ENCODE assay signal across 20 cellular contexts in genomic region chr3:194739498-194740284, GRCh38. TPM values are rescaled to one million over a fixed set of nuclear protein-coding genes. Genes with fewer than 3 reads are reported as not detected.
DNase-seq lines count a peak whose midpoint lies in the region; ATAC-seq, FAIRE-seq and TF ChIP-seq lines count a peak whose summit lies in the region.
"Had no signal": no experiment of that assay in that cellular context is flagged by ENCODE, and none has a peak within 500 bp of the region (broad histone marks: within the 10 kb centered on the region; RNA-seq: fewer than 3 reads in every experiment).

No MANE protein-coding gene starts in this region.

- CTCF ChIA-PET in PC-3 (lab: Charles Lee) = interaction anchor here (0.7 kb wide), 1 partner anchor 132 kb away, joined by 3 read pairs; no protein-coding TSS in a partner anchor
- CTCF ChIA-PET in endothelial cell of umbilical vein (lab: Charles Lee) = interaction anchor here (0.6 kb wide), 1 partner anchor 191 kb away, joined by 3 read pairs; no protein-coding TSS in a partner anchor

- peak overlapping the region; percentile 52 for H3K4me2 ChIP-seq in PC-3 (ENCODE audit: low read length)
- peak overlapping the region; percentile 39 for H3K4me2 ChIP-seq in endothelial cell of umbilical vein (ENCODE audit: insufficient read depth, low read length)

- H3K9me3 ChIP-seq in PC-3 (ENCODE audit: low read length) (no peaks in the 10 kb centered on the region), endothelial cell of umbilical vein (replicated peaks; ENCODE audit: control insufficient read depth, insufficient read depth, low read length) (no peaks in the 10 kb centered on the region), SJCRH30 (replicated peaks) (no peaks in the 10 kb centered on the region)
- H3K9me3 ChIP-seq: right lobe of liver, thoracic aorta had no signal

- H3K36me3 ChIP-seq in PC-3 (ENCODE audit: low read depth, low read length) = no peaks in the 10 kb centered on the region
- H3K36me3 ChIP-seq in endothelial cell of umbilical vein (ENCODE audit: control insufficient read depth in 2 of 2, extremely low read depth in 1 of 2, insufficient read depth in 2 of 2, low read length in 2 of 2) = no peaks in the 10 kb centered on the region
- no peaks in the 10 kb centered on the region for H3K36me3 ChIP-seq in SJCRH30
- H3K36me3 ChIP-seq: HAP-1, right lobe of liver, thoracic aorta had no signal

- H3K4me3 ChIP-seq in PC-3 (ENCODE audit: low read length) (no peak overlapping the region), endothelial cell of umbilical vein (replicated peaks in 1 of 3; ENCODE audit: insufficient read depth in 1 of 3, low read depth in 1 of 3, low read length in 3 of 3) (no peak overlapping the region), SJCRH30 (no peak overlapping the region)
- H3K4me3 ChIP-seq: HAP-1, right lobe of liver, thoracic aorta had no signal

- H3K27me3 Mint-ChIP-seq in neural crest cell (ENCODE audit: low read depth) = peaks cover 43% of the 10 kb centered on the region

- H3K9ac ChIP-seq in PC-3 (ENCODE audit: low read length) (no peak overlapping the region), endothelial cell of umbilical vein (replicated peaks; ENCODE audit: extremely low read depth, insufficient read depth, low read length) (no peak overlapping the region)

- intact Hi-C loops in PC-3 (cut with micrococcal nuclease) (loop anchor here (2.0 kb wide), 2 partner anchors 29 to 133 kb away; no protein-coding TSS in a partner anchor), endothelial cell of umbilical vein (cut with micrococcal nuclease) (loop anchor here (1.0 to 2.0 kb wide), 6 partner anchors 50 to 521 kb away; no protein-coding TSS in a partner anchor)

- peak; percentile 60 for ATAC-seq in PC-3
- ATAC-seq in GM19023 (IDR thresholded peaks at IDR 0.05; ENCODE audit: unreplicated experiment) = no peak
- no peak for ATAC-seq in GM18867 (IDR thresholded peaks at IDR 0.05; ENCODE audit: unreplicated experiment)
- ATAC-seq: stimulated activated effector memory CD8-positive, alpha-beta T cell treated with anti-CD3 and anti-CD28 coated beads, Interleukin-12 subunit alpha, Interleukin-12 subunit beta, amount 100 ng/mL, for 72 hours had no signal

- no peaks in the 10 kb centered on the region for H3K9me1 ChIP-seq in endothelial cell of umbilical vein (replicated peaks; ENCODE audit: control insufficient read depth, extremely low read depth, insufficient read depth, low read length)

- H3K9me2 ChIP-seq in PC-3 (replicated peaks; ENCODE audit: low read length) = no peaks in the 10 kb centered on the region

- TF ChIP-seq POLR2A in endothelial cell of umbilical vein (IDR thresholded peaks at IDR 0.05; ENCODE audit: low read depth, low read length) = no peak

- dilution Hi-C loops in endothelial cell of umbilical vein (cut with MboI; ENCODE audit: extremely low pct_ligation_motif_present, low sequenced_read_pairs) = no loop called here

- no peak overlapping the region for H2AFZ ChIP-seq in PC-3 (ENCODE audit: low read length)
- H2AFZ ChIP-seq in endothelial cell of umbilical vein (ENCODE audit: low read depth, low read length) = no peak overlapping the region

- H3K9me3 Mint-ChIP-seq in neural crest cell = peaks cover 2% of the 10 kb centered on the region
- H3K9me3 Mint-ChIP-seq: activated CD4-positive, alpha-beta T cell treated with anti-CD3 and anti-CD28 coated beads, Interleukin-2, amount 10 ng/mL, durations not matched to agents 24 days and 14 days had no signal

- peaks cover 10% of the 10 kb centered on the region for H3K4me1 Mint-ChIP-seq in neural crest cell
- H3K4me1 Mint-ChIP-seq: activated CD4-positive, alpha-beta T cell treated with anti-CD3 and anti-CD28 coated beads, Interleukin-2, amount 10 ng/mL, durations not matched to agents 24 days and 14 days had no signal

- TF ChIP-seq CTCF in PC-3 (conservative IDR thresholded peaks at IDR 0.05; ENCODE audit: low read depth, low read length) (no peak; the same call in 1 of the 2 replicates), endothelial cell of umbilical vein (IDR thresholded peaks at IDR 0.05; ENCODE audit: extremely low read depth in 1 of 2, insufficient read depth in 1 of 2, low read depth in 1 of 2, low read length in 2 of 2) (peak in 1 of 2 donors; percentile 4), neural crest cell (conservative IDR thresholded peaks at IDR 0.05) (no peak)

- H3K27ac Mint-ChIP-seq in neural crest cell (ENCODE audit: unreplicated experiment) = peak overlapping the region; percentile 14
- H3K27ac Mint-ChIP-seq: activated CD4-positive, alpha-beta T cell treated with anti-CD3 and anti-CD28 coated beads, Interleukin-2, amount 10 ng/mL, durations not matched to agents 24 days and 14 days; stimulated activated effector memory CD8-positive, alpha-beta T cell treated with anti-CD3 and anti-CD28 coated beads, Interleukin-12 subunit alpha, Interleukin-12 subunit beta, amount 100 ng/mL, for 72 hours had no signal

- no peaks in the 10 kb centered on the region for H3K36me3 Mint-ChIP-seq in neural crest cell (ENCODE audit: low read depth)
- H3K36me3 Mint-ChIP-seq: stimulated activated effector memory CD8-positive, alpha-beta T cell treated with anti-CD3 and anti-CD28 coated beads, Interleukin-12 subunit alpha, Interleukin-12 subunit beta, amount 100 ng/mL, for 72 hours had no signal

- H3K79me2 ChIP-seq in PC-3 (ENCODE audit: low read length) (no peaks in the 10 kb centered on the region), endothelial cell of umbilical vein (ENCODE audit: control insufficient read depth, insufficient read depth, low read length) (no peaks in the 10 kb centered on the region)

- peak; percentile 95 for FAIRE-seq in endothelial cell of umbilical vein (lab: Jason Lieb, UNC)
- FAIRE-seq: G401.6 had no signal

- H3K4me3 Mint-ChIP-seq in neural crest cell = no peak overlapping the region
- H3K4me3 Mint-ChIP-seq: activated CD4-positive, alpha-beta T cell treated with anti-CD3 and anti-CD28 coated beads, Interleukin-2, amount 10 ng/mL, durations not matched to agents 24 days and 14 days; stimulated activated effector memory CD8-positive, alpha-beta T cell treated with anti-CD3 and anti-CD28 coated beads, Interleukin-12 subunit alpha, Interleukin-12 subunit beta, amount 100 ng/mL, for 72 hours had no signal

- H3K4me1 ChIP-seq in PC-3 (ENCODE audit: insufficient read depth, low read length) = peaks cover 46% of the 10 kb centered on the region
- H3K4me1 ChIP-seq in endothelial cell of umbilical vein (ENCODE audit: control insufficient read depth, extremely low read depth, insufficient read depth, low read length) = peaks cover 44% of the 10 kb centered on the region
- H3K4me1 ChIP-seq in SJCRH30 = no peaks in the 10 kb centered on the region
- H3K4me1 ChIP-seq: HAP-1, right lobe of liver had no signal

- no peaks in the 10 kb centered on the region for H4K20me1 ChIP-seq in PC-3 (ENCODE audit: low read length)
- H4K20me1 ChIP-seq in endothelial cell of umbilical vein (replicated peaks; ENCODE audit: control insufficient read depth, extremely low read depth, insufficient read depth, low read length) = no peaks in the 10 kb centered on the region

- BruUV-seq in PC-3 (replicated peaks; lab: Mats Ljungman, UMichigan) = no TSS peak
- no TSS peak for BruUV-seq in endothelial cell of umbilical vein (replicated peaks; lab: Mats Ljungman, UMichigan)

- H3K27ac ChIP-seq in PC-3 (ENCODE audit: low read length) = peak overlapping the region; percentile 82
- H3K27ac ChIP-seq in endothelial cell of umbilical vein (ENCODE audit: insufficient read depth, low read depth, low read length) = peak overlapping the region; percentile 76
- no peak overlapping the region for H3K27ac ChIP-seq in SJCRH30
- H3K27ac ChIP-seq: right lobe of liver, thoracic aorta had no signal

- no peaks in the 10 kb centered on the region for H3F3A ChIP-seq in PC-3 (ENCODE audit: low read length, unreplicated experiment)

- POLR2A ChIA-PET in PC-3 (lab: Charles Lee; ENCODE audit: unreplicated experiment) (interaction anchor here (0.9 kb wide), 1 partner anchor 17 kb away, joined by 3 read pairs; no protein-coding TSS in a partner anchor), endothelial cell of umbilical vein (lab: Charles Lee) (interaction anchor here (0.6 to 3.1 kb wide), 4 partner anchors 49 to 411 kb away, joined by 3 to 12 read pairs (median 3); no protein-coding TSS in a partner anchor)

- DNase-seq in EH (ENCODE audit: low read depth) (peak; percentile 13), PC-3 (peak; percentile 76), endothelial cell of umbilical vein (ENCODE audit: low read depth, low spot score) (peak; percentile 77), neural crest cell (ENCODE audit: low read depth, low spot score) (no peak), SJCRH30 (no peak)
- DNase-seq: activated CD4-positive, alpha-beta T cell treated with anti-CD3 and anti-CD28 coated beads, Interleukin-2, amount 10 ng/mL, durations not matched to agents 24 days and 14 days; activated effector memory CD4-positive, alpha-beta T cell treated with anti-CD3 and anti-CD28 coated beads, Interleukin-2, amount 50 U/mL, for 16 hours; caudate nucleus; COR-L47; NCI-H2029; NK-92 treated with Interleukin-12 subunit alpha and Interleukin-12 subunit beta, amount 100 ng/mL, for 24 hours; right lobe of liver; stimulated activated CD4-positive, alpha-beta T cell treated with anti-CD3 and anti-CD28 coated beads, Interleukin-15, amount 100 ng/mL, for 24 hours; SW 1271 had no signal

- no peaks in the 10 kb centered on the region for H3K27me3 ChIP-seq in PC-3 (ENCODE audit: low read length)
- H3K27me3 ChIP-seq in endothelial cell of umbilical vein (ENCODE audit: control insufficient read depth in 2 of 2, insufficient read depth in 2 of 2, low read length in 2 of 2) = no peaks in the 10 kb centered on the region
- no peaks in the 10 kb centered on the region for H3K27me3 ChIP-seq in SJCRH30
- H3K27me3 ChIP-seq: right lobe of liver had no signal

TF ChIP-seq in endothelial cell of umbilical vein, 7 proteins besides CTCF, POLR2A, EP300 and RAD21 (continues in another document):
- peak; percentile 72 for TF ChIP-seq JUN (IDR thresholded peaks at IDR 0.05; ENCODE audit: borderline replicate concordance, insufficient read depth, insufficient read length, low read depth)
- TF ChIP-seq EZH2 (IDR thresholded peaks at IDR 0.05; ENCODE audit: borderline replicate concordance, low read depth, low read length, severe bottlenecking) = no peak
- no peak for TF ChIP-seq MYC (IDR thresholded peaks at IDR 0.05; ENCODE audit: low read depth, low read length)
- TF ChIP-seq GATA2 (IDR thresholded peaks at IDR 0.05; ENCODE audit: insufficient read depth, insufficient read length, low read depth, low read length) = peak; percentile 60

RNA-seq across cellular contexts. Expression of gene FAM43A, which starts 54.0 kb away (rescaled TPM):
- total RNA-seq in PC-3 (2014; rRNA removed) (59.8 and 73.8 TPM in 2 replicates), endothelial cell of umbilical vein (246 and 307 TPM in 2 replicates), neural crest cell (1.4 TPM in 2 replicates)
- polyA plus RNA-seq in endothelial cell of umbilical vein = 244 and 316 TPM in 2 replicates
- 143 and 265 TPM in 2 replicates for polyA plus RNA-seq in endothelial cell of umbilical vein (2011; cell fraction: cytosol; rRNA removed)
- 173 and 198 TPM in 2 replicates for polyA plus RNA-seq in endothelial cell of umbilical vein (2011; cell fraction: nucleus; rRNA removed)
- 105 and 115 TPM in 2 replicates for polyA plus RNA-seq in endothelial cell of umbilical vein (2012)
- polyA minus RNA-seq in endothelial cell of umbilical vein = 94.3 and 128 TPM in 2 replicates
- polyA minus RNA-seq in endothelial cell of umbilical vein (2011; cell fraction: cytosol; rRNA and poly(A)+ RNA removed) = 3.8 TPM
- polyA minus RNA-seq in endothelial cell of umbilical vein (2011; cell fraction: nucleus; rRNA and poly(A)+ RNA removed) = 53.5 and 134 TPM in 2 replicates
- 1.9 TPM in 2 replicates for total RNA-seq in SJCRH30 (2014; rRNA removed; shearing (Covaris generic))

Comparison
In these comparisons a context has a peak if more than half of its experiments do, and no peak if none do; other contexts are left out.
1. DNase-seq: peak in EH (single experiment), PC-3 (single experiment) and endothelial cell of umbilical vein (single experiment); none in neural crest cell (single experiment) and SJCRH30 (0 of 2).
2. RNA of gene FAM43A, which starts 54.0 kb away (total RNA-seq): 246 to 307 TPM in endothelial cell of umbilical vein and 59.8 to 73.8 TPM in PC-3; 1.9 TPM in SJCRH30 and 1.4 TPM in neural crest cell; every median in the first group is over 10 times any median in the second.